Comparison of ENCODE assay signal across 19 cellular contexts in the genomic region with DNA sequence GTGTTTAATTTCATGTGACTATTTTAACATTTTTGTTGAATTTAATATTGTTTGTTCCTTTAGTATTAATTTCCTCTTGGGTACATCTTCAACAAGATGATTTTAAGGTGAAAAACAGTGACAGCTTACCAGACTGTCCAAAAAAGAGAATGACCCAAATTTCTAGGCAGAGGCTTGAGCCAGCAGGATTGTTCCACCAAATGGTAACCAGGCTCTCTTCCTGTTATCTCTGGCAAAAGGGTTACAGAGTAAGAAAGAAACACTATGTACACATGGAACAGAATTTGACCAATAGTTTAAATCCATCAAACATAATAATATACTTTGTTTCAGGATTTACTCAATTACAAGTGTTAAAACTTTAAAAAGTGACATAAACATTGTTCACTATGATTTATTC.
"Had no signal": no experiment of that assay in that cellular context is flagged by ENCODE, and none has a peak within 500 bp of the region (broad histone marks: within the 10 kb centered on the region; RNA-seq: fewer than 3 reads in every experiment).

No MANE protein-coding gene starts in this region.

- H3K4me3 ChIP-seq: K562, SJCRH30 had no signal

- H3K27ac ChIP-seq: HL-60, KMS-11, RWPE1, SJCRH30 had no signal

- ATAC-seq: K562, SK-N-SH treated with all-trans-retinoic acid at 6 μM for 48 hours had no signal

- H3K9ac ChIP-seq: KMS-11 had no signal

- H3K9me3 ChIP-seq: SJCRH30 had no signal

- DNase-seq: NCI-H1092, NCI-H1436, NCI-H187, NCI-H2029, NCI-H2081 treated with DMSO at 0.1 percent for 48 hours, NCI-H2171, NCI-H226, NCI-H446, NCI-H510A, NCI-H524 treated with DMSO at 0.1 percent for 48 hours, NCI-H69, NCI-H774, SHP77 treated with DMSO at 0.1 percent for 48 hours, SJCRH30 had no signal

- H3K4me2 ChIP-seq: KMS-11 had no signal

- H3K27me3 ChIP-seq: SJCRH30 had no signal
